Comparison of ENCODE assay signal across 11 cellular contexts in genomic region chr19:10617409-10618121, GRCh38. TPM values are rescaled to one million over a fixed set of nuclear protein-coding genes. Genes with fewer than 3 reads are reported as not detected.
DNase-seq lines count a peak whose midpoint lies in the region; ATAC-seq and TF ChIP-seq lines count a peak whose summit lies in the region.
"Had no signal": no experiment of that assay in that cellular context is flagged by ENCODE, and none has a peak within 500 bp of the region (broad histone marks: within the 10 kb centered on the region; RNA-seq: fewer than 3 reads in every experiment).

No MANE protein-coding gene starts in this region.

- ATAC-seq in HG03175 (IDR thresholded peaks at IDR 0.05; ENCODE audit: unreplicated experiment) (no peak), HG03097 (IDR thresholded peaks at IDR 0.05; ENCODE audit: low FRiP score, unreplicated experiment) (no peak)

- peak overlapping the region in 13 of 21 experiments; percentile 2 to 66 (median 19) for H3K27ac ChIP-seq in skin epidermis
- H3K27ac ChIP-seq: ovary had no signal

- H3K4me3 ChIP-seq in WI38 (ENCODE audit: low read depth, low read length) (peak overlapping the region; percentile 13), fibroblast of the aortic adventitia (ENCODE audit: low read depth, low read length) (peak overlapping the region; percentile 9), skin epidermis (no peak overlapping the region)
- H3K4me3 ChIP-seq: ovary had no signal

- TF ChIP-seq CTCF in WI38 (IDR thresholded peaks at IDR 0.05; ENCODE audit: low read depth, low read length) (no peak), fibroblast of the aortic adventitia (IDR thresholded peaks at IDR 0.05; ENCODE audit: insufficient read depth, low read length) (no peak)

- DNase-seq in GM03348 (ENCODE audit: low spot score), result peak; percentile 85
- peak; percentile 86 for DNase-seq in fibroblast of the aortic adventitia (ENCODE audit: low read depth)
- DNase-seq in DMS153 treated with DMSO at 0.1 percent for 48 hours (lab: John Stamatoyannopoulos, UW; ENCODE audit: unreplicated experiment), result no peak
- no peak for DNase-seq in NCI-H345 treated with DMSO at 0.1 percent for 48 hours (lab: John Stamatoyannopoulos, UW; ENCODE audit: unreplicated experiment)
- DNase-seq: NCI-H1417; ovary; stimulated activated naive CD4-positive, alpha-beta T cell treated with Interleukin-2 at 50 U/mL for 16 hours had no signal

RNA-seq across cellular contexts. Expression of gene SLC44A2, which starts 7.8 kb away (rescaled TPM):
- 48.2 and 71.2 TPM in 2 replicates for total RNA-seq in fibroblast of the aortic adventitia (ENCODE audit: low replicate concordance)

RNA-seq across cellular contexts. Expression of gene AP1M2, which starts 30.5 kb away (rescaled TPM):
- not detected in 2 replicates for total RNA-seq in fibroblast of the aortic adventitia (ENCODE audit: low replicate concordance)

RNA-seq across cellular contexts. Expression of gene ILF3, which starts 36.6 kb away (rescaled TPM):
- total RNA-seq in fibroblast of the aortic adventitia (ENCODE audit: low replicate concordance), result 68.3 and 119 TPM in 2 replicates

RNA-seq across cellular contexts. Expression of gene CDKN2D, which starts 48.8 kb away (rescaled TPM):
- total RNA-seq in fibroblast of the aortic adventitia (ENCODE audit: low replicate concordance), result 3.8 and 9.2 TPM in 2 replicates

RNA-seq across cellular contexts. Expression of gene KRI1, which starts 51.8 kb away (rescaled TPM):
- total RNA-seq in fibroblast of the aortic adventitia (ENCODE audit: low replicate concordance), result 11.1 and 25.0 TPM in 2 replicates

Comparison
In these comparisons a context has a peak if more than half of its experiments do, and no peak if none do; other contexts are left out.
1. DNase-seq: peak in GM03348 (single experiment) and fibroblast of the aortic adventitia (single experiment); none in DMS153 treated with DMSO at 0.1 percent for 48 hours (single experiment) and NCI-H345 treated with DMSO at 0.1 percent for 48 hours (single experiment).
2. H3K4me3 ChIP-seq: peak in WI38 (single experiment) and fibroblast of the aortic adventitia (single experiment); none in skin epidermis (0 of 7).